ENCODE assay signal across 1 cellular context in genomic region chr20:5784735-5785134, GRCh38.
TF ChIP-seq lines count a peak whose summit lies in the region.

No MANE protein-coding gene starts in this region.

TF ChIP-seq in K562, 482 proteins besides CTCF, POLR2A, EP300 and RAD21 (continued from another document and continues in another):
- TF ChIP-seq ZBTB5 (IDR thresholded peaks at IDR 0.05), result no peak
- no peak for TF ChIP-seq MEF2D (tag; conservative IDR thresholded peaks at IDR 0.05; ENCODE audit: low read depth)
- no peak for TF ChIP-seq GABPB2 (CRISPR knock-in tag; conservative IDR thresholded peaks at IDR 0.05)
- TF ChIP-seq ARID1B (IDR thresholded peaks at IDR 0.05), result peak; percentile 97
- peak; percentile 98 for TF ChIP-seq TCF3 (CRISPR knock-in tag; IDR thresholded peaks at IDR 0.05)
- no peak for TF ChIP-seq RFX7 (CRISPR knock-in tag; IDR thresholded peaks at IDR 0.05)
- TF ChIP-seq MEF2A (IDR thresholded peaks at IDR 0.05; ENCODE audit: control insufficient read depth, low read depth, low read length), result no peak
- TF ChIP-seq KHSRP (IDR thresholded peaks at IDR 0.05), result no peak
- no peak for TF ChIP-seq ZNF124 (CRISPR knock-in tag; IDR thresholded peaks at IDR 0.05)
- no peak for TF ChIP-seq KAT7 (CRISPR knock-in tag; IDR thresholded peaks at IDR 0.05; ENCODE audit: borderline replicate concordance)
- no peak for TF ChIP-seq C11orf30 (IDR thresholded peaks at IDR 0.05; ENCODE audit: low read depth)
- no peak for TF ChIP-seq MXI1 (IDR thresholded peaks at IDR 0.05; ENCODE audit: low read depth, low read length)
- peak; percentile 85 for TF ChIP-seq MGA (IDR thresholded peaks at IDR 0.05)
- TF ChIP-seq GATAD2B (IDR thresholded peaks at IDR 0.05; ENCODE audit: borderline replicate concordance), result peak; percentile 31; the same call in 1 of the 2 replicates
- TF ChIP-seq ARHGAP35 (IDR thresholded peaks at IDR 0.05; ENCODE audit: partially characterized antibody), result no peak
- TF ChIP-seq NCOR1 (IDR thresholded peaks at IDR 0.05), result peak; percentile 91
- peak; percentile 90 for TF ChIP-seq KLF16 (IDR thresholded peaks at IDR 0.05)
- no peak for TF ChIP-seq FIP1L1 (IDR thresholded peaks at IDR 0.05; ENCODE audit: low read depth, low read length, poor library complexity, severe bottlenecking)
- peak; percentile 22; the same call in 1 of the 2 replicates for TF ChIP-seq TARDBP (IDR thresholded peaks at IDR 0.05)
- TF ChIP-seq GABPA (tag; conservative IDR thresholded peaks at IDR 0.05; ENCODE audit: low read depth), result no peak
- no peak for TF ChIP-seq MLX (CRISPR knock-in tag; conservative IDR thresholded peaks at IDR 0.05)
- TF ChIP-seq DMBX1 (CRISPR knock-in tag; IDR thresholded peaks at IDR 0.05; ENCODE audit: borderline replicate concordance), result peak; percentile 44; the same call in 1 of the 2 replicates
- TF ChIP-seq SNIP1 (IDR thresholded peaks at IDR 0.05; ENCODE audit: low read depth), result no peak
- TF ChIP-seq AFF1 (IDR thresholded peaks at IDR 0.05; ENCODE audit: low read depth in 1 of 2, partially characterized antibody in 2 of 2), result no peak
- TF ChIP-seq ZBTB26 (CRISPR knock-in tag; IDR thresholded peaks at IDR 0.05), result no peak
- no peak for TF ChIP-seq CGGBP1 (CRISPR knock-in tag; IDR thresholded peaks at IDR 0.05)
- no peak for TF ChIP-seq PBX2 (CRISPR knock-in tag; IDR thresholded peaks at IDR 0.05; ENCODE audit: low read depth)
- no peak for TF ChIP-seq PBX2 (tag; conservative IDR thresholded peaks at IDR 0.05; ENCODE audit: low read depth)
- TF ChIP-seq ZNF41 (CRISPR knock-in tag; conservative IDR thresholded peaks at IDR 0.05), result no peak
- TF ChIP-seq E2F8 (IDR thresholded peaks at IDR 0.05; ENCODE audit: low read depth, partially characterized antibody), result no peak
- no peak for TF ChIP-seq RBM34 (IDR thresholded peaks at IDR 0.05; ENCODE audit: borderline replicate concordance, insufficient read depth, low read length)
- peak; percentile 88 for TF ChIP-seq PML (IDR thresholded peaks at IDR 0.05; ENCODE audit: low read length)
